8 cellular contexts compared by ENCODE assay signal in the genomic region with DNA sequence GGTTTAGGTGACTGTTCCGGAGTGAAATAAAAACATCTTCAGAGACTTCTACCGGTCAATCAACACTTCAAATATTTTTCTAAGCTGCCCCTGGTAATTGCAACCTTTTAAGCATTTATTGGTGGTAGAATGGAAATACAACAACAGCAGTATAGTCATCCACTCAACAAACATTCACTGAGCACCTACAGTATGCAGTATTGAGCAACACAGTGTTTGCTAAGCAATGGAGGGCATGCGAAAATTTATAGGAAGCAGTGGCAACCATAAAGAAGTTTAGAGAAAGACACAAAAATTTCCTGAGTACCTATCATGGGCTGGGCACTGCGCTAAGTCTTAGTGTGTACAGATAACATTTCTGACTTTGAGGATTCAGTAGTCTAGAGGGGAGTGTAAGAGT.
"Had no signal": no experiment of that assay in that cellular context is flagged by ENCODE, and none has a peak within 500 bp of the region (broad histone marks: within the 10 kb centered on the region; RNA-seq: fewer than 3 reads in every experiment).

No MANE protein-coding gene starts in this region.

- H3K27ac ChIP-seq: GM23248, KMS-11 had no signal

- H3K9me3 ChIP-seq: HAP-1 had no signal

- H2AFZ ChIP-seq: GM23248 had no signal

- H3K4me2 ChIP-seq: KMS-11 had no signal

- H3K9ac ChIP-seq: GM23248, KMS-11 had no signal

- H3K9me3 Mint-ChIP-seq: HFFc6 had no signal

- H3K36me3 ChIP-seq: HAP-1 had no signal

- H3K4me3 Mint-ChIP-seq: HFFc6 had no signal

- H3K27ac Mint-ChIP-seq: HFFc6 had no signal

- H3K4me3 ChIP-seq: GM23248, HAP-1 had no signal

- ATAC-seq: HCT116 had no signal

- DNase-seq: GOT3, H7, HFFc6, KBM-7 had no signal
